Comparison of ENCODE assay signal across 29 cellular contexts in the genomic region with DNA sequence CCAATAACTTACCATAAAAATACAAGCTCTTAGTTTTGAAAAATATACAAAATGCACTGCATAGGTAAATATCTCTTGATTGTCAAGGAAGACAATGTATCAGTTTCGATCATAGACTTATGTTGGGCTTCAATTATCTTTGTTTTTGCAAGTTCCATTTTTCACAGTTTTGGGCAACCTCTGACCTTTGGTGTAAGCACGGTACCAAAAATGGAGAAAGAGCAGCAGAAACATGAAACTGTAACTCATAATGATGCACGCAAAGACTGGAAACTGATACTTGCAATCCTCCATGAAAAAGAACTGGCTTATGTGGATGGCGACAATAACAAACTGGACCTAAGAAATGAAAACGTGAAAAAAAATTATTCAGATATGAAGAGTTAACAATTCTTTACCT. TPM values are rescaled to one million over a fixed set of nuclear protein-coding genes. Genes with fewer than 3 reads are reported as not detected.
"Had no signal": no experiment of that assay in that cellular context is flagged by ENCODE, and none has a peak within 500 bp of the region (broad histone marks: within the 10 kb centered on the region; RNA-seq: fewer than 3 reads in every experiment).

No MANE protein-coding gene starts in this region.

- H3K36me3 Mint-ChIP-seq: stimulated activated effector memory CD8-positive, alpha-beta T cell treated with anti-CD3 and anti-CD28 coated beads, Interleukin-12 subunit alpha, Interleukin-12 subunit beta, amount 100 ng/mL, for 72 hours; stimulated activated memory B cell treated with anti-CD40 and anti-IgM and Interleukin-4, amounts not matched to agents 10 μg/mL and 1 μg/mL and 100 μg/mL, for 72 hours; stimulated activated naive B cell treated with anti-CD40 and anti-IgM and Interleukin-4, amounts not matched to agents 10 μg/mL and 1 μg/mL and 100 μg/mL, for 72 hours; type B pancreatic cell had no signal

- H3K4me1 Mint-ChIP-seq: stimulated activated effector memory CD8-positive, alpha-beta T cell treated with anti-CD3 and anti-CD28 coated beads, Interleukin-12 subunit alpha, Interleukin-12 subunit beta, amount 100 ng/mL, for 72 hours; stimulated activated memory B cell treated with anti-CD40 and anti-IgM and Interleukin-4, amounts not matched to agents 10 μg/mL and 1 μg/mL and 100 μg/mL, for 72 hours; stimulated activated naive B cell treated with anti-CD40 and anti-IgM and Interleukin-4, amounts not matched to agents 10 μg/mL and 1 μg/mL and 100 μg/mL, for 72 hours; stimulated activated naive CD8-positive, alpha-beta T cell treated with anti-CD3 and anti-CD28 coated beads, Interleukin-15, amount 100 ng/mL, for 72 hours had no signal

- FAIRE-seq: urothelium cell line had no signal

- H3K4me3 Mint-ChIP-seq: stimulated activated effector memory CD8-positive, alpha-beta T cell treated with anti-CD3 and anti-CD28 coated beads, Interleukin-12 subunit alpha, Interleukin-12 subunit beta, amount 100 ng/mL, for 72 hours; stimulated activated memory B cell treated with anti-CD40 and anti-IgM and Interleukin-4, amounts not matched to agents 10 μg/mL and 1 μg/mL and 100 μg/mL, for 72 hours; stimulated activated naive B cell treated with anti-CD40 and anti-IgM and Interleukin-4, amounts not matched to agents 10 μg/mL and 1 μg/mL and 100 μg/mL, for 72 hours; stimulated activated naive CD8-positive, alpha-beta T cell treated with anti-CD3 and anti-CD28 coated beads, Interleukin-15, amount 100 ng/mL, for 72 hours; stimulated activated naive CD8-positive, alpha-beta T cell treated with anti-CD3 and anti-CD28 coated beads, Interleukin-15, Interleukin-2, amounts not matched to agents 100 ng/mL and 50 ng/mL, for 24 hours; type B pancreatic cell had no signal

- H3K27ac ChIP-seq: stomach, suprapubic skin, testis, thoracic aorta, thyroid gland, tibial artery, tibial nerve, transverse colon, upper lobe of left lung, upper lobe of right lung, uterus, vagina had no signal

- H3K27me3 ChIP-seq: stomach, suprapubic skin, testis, thyroid gland, tibial artery, tibial nerve, transverse colon, upper lobe of left lung, upper lobe of right lung, uterus, vagina had no signal

- H3K27me3 Mint-ChIP-seq: stimulated activated naive B cell treated with anti-CD40 and anti-IgM and Interleukin-4, amounts not matched to agents 10 μg/mL and 1 μg/mL and 100 μg/mL, for 72 hours; stimulated activated naive CD8-positive, alpha-beta T cell treated with anti-CD3 and anti-CD28 coated beads, Interleukin-15, amount 100 ng/mL, for 72 hours; type B pancreatic cell had no signal

- H3K9me3 ChIP-seq: stomach, suprapubic skin, testis, thoracic aorta, thyroid gland, tibial artery, tibial nerve, transverse colon, upper lobe of left lung, upper lobe of right lung, uterus, vagina had no signal

- H3K9me3 Mint-ChIP-seq: stimulated activated effector memory CD8-positive, alpha-beta T cell treated with anti-CD3 and anti-CD28 coated beads, Interleukin-12 subunit alpha, Interleukin-12 subunit beta, amount 100 ng/mL, for 72 hours; stimulated activated memory B cell treated with anti-CD40 and anti-IgM and Interleukin-4, amounts not matched to agents 10 μg/mL and 1 μg/mL and 100 μg/mL, for 72 hours; stimulated activated naive B cell treated with anti-CD40 and anti-IgM and Interleukin-4, amounts not matched to agents 10 μg/mL and 1 μg/mL and 100 μg/mL, for 72 hours; stimulated activated naive CD8-positive, alpha-beta T cell treated with anti-CD3 and anti-CD28 coated beads, Interleukin-15, amount 100 ng/mL, for 72 hours; stimulated activated naive CD8-positive, alpha-beta T cell treated with anti-CD3 and anti-CD28 coated beads, Interleukin-15, Interleukin-2, amounts not matched to agents 100 ng/mL and 50 ng/mL, for 24 hours; type B pancreatic cell had no signal

- H3K27ac Mint-ChIP-seq: stimulated activated effector memory CD8-positive, alpha-beta T cell treated with anti-CD3 and anti-CD28 coated beads, Interleukin-12 subunit alpha, Interleukin-12 subunit beta, amount 100 ng/mL, for 72 hours; stimulated activated memory B cell treated with anti-CD40 and anti-IgM and Interleukin-4, amounts not matched to agents 10 μg/mL and 1 μg/mL and 100 μg/mL, for 72 hours; stimulated activated naive B cell treated with anti-CD40 and anti-IgM and Interleukin-4, amounts not matched to agents 10 μg/mL and 1 μg/mL and 100 μg/mL, for 72 hours; stimulated activated naive CD8-positive, alpha-beta T cell treated with anti-CD3 and anti-CD28 coated beads, Interleukin-15, amount 100 ng/mL, for 72 hours; stimulated activated naive CD8-positive, alpha-beta T cell treated with anti-CD3 and anti-CD28 coated beads, Interleukin-15, Interleukin-2, amounts not matched to agents 100 ng/mL and 50 ng/mL, for 24 hours; type B pancreatic cell had no signal

- H3K4me3 ChIP-seq: stomach, suprapubic skin, testis, thoracic aorta, thyroid gland, tibial artery, tibial nerve, transverse colon, upper lobe of left lung, upper lobe of right lung, uterus, vagina had no signal

- DNase-seq: stimulated activated CD4-positive, alpha-beta T cell treated with anti-CD3 and anti-CD28 coated beads, Interleukin-2, amount 100 ng/mL, for 48 hours; stimulated activated CD4-positive, alpha-beta T cell treated with anti-CD3 and anti-CD28 coated beads, Interleukin-4, amount 100 ng/mL, for 1 hour; stimulated activated CD4-positive, alpha-beta T cell treated with anti-CD3 and anti-CD28 coated beads, Interleukin-4, amount 100 ng/mL, for 24 hours; stimulated activated CD4-positive, alpha-beta T cell treated with anti-CD3 and anti-CD28 coated beads, Interleukin-4, amount 100 ng/mL, for 4 hours; stimulated activated CD8-positive, alpha-beta memory T cell treated with anti-CD3 and anti-CD28 coated beads, Interleukin-4, amount 100 ng/mL, for 48 hours; stimulated activated naive B cell treated with anti-CD40 and anti-IgM and Interleukin-4, amounts not matched to agents 10 μg/mL and 1 μg/mL and 100 μg/mL, for 72 hours; stimulated activated naive CD4-positive, alpha-beta T cell; stimulated activated naive CD4-positive, alpha-beta T cell treated with Interleukin-2 at 50 U/mL for 16 hours; stimulated activated naive CD8-positive, alpha-beta T cell treated with anti-CD3 and anti-CD28 coated beads, Interleukin-15, amount 100 ng/mL, for 72 hours; stimulated activated naive CD8-positive, alpha-beta T cell treated with anti-CD3 and anti-CD28 coated beads, Interleukin-15, Interleukin-2, amounts not matched to agents 100 U/mL and 50 U/mL, for 24 hours; stomach; substantia nigra; testis; thyroid gland; tibial artery; transverse colon; trophoblast cell; upper lobe of left lung; upper lobe of right lung; uterus had no signal

- ATAC-seq: stimulated activated effector memory CD8-positive, alpha-beta T cell treated with anti-CD3 and anti-CD28 coated beads, Interleukin-12 subunit alpha, Interleukin-12 subunit beta, amount 100 ng/mL, for 72 hours; stimulated activated memory B cell treated with anti-CD40 and anti-IgM and Interleukin-4, amounts not matched to agents 10 μg/mL and 1 μg/mL and 100 μg/mL, for 72 hours; stimulated activated naive B cell treated with anti-CD40 and anti-IgM and Interleukin-4, amounts not matched to agents 10 μg/mL and 1 μg/mL and 100 μg/mL, for 72 hours; stimulated activated naive CD8-positive, alpha-beta T cell treated with anti-CD3 and anti-CD28 coated beads, Interleukin-15, amount 100 ng/mL, for 72 hours; stimulated activated naive CD8-positive, alpha-beta T cell treated with anti-CD3 and anti-CD28 coated beads, Interleukin-15, Interleukin-2, amounts not matched to agents 100 U/mL and 50 U/mL, for 24 hours; upper lobe of right lung had no signal

- H3K4me1 ChIP-seq: stomach, suprapubic skin, testis, thyroid gland, tibial artery, tibial nerve, transverse colon, upper lobe of left lung, upper lobe of right lung, uterus, vagina had no signal

- H3K36me3 ChIP-seq: stomach, suprapubic skin, thoracic aorta, thyroid gland, tibial artery, tibial nerve, transverse colon, upper lobe of left lung, upper lobe of right lung, uterus, vagina had no signal

RNA-seq across cellular contexts. Expression of gene DEPDC1B, which starts 54.5 kb away (rescaled TPM):
- total RNA-seq: thoracic aorta had no signal
